Comparison of ENCODE assay signal across 11 cellular contexts in genomic region chr17:82440377-82440981, GRCh38. TPM values are rescaled to one million over a fixed set of nuclear protein-coding genes. Genes with fewer than 3 reads are reported as not detected.
DNase-seq lines count a peak whose midpoint lies in the region; ATAC-seq and TF ChIP-seq lines count a peak whose summit lies in the region.
"Had no signal": no experiment of that assay in that cellular context is flagged by ENCODE, and none has a peak within 500 bp of the region (broad histone marks: within the 10 kb centered on the region; RNA-seq: fewer than 3 reads in every experiment).

No MANE protein-coding gene starts in this region.

- H3F3A ChIP-seq in SK-N-SH (replicated peaks; ENCODE audit: insufficient read depth), result peaks cover 12% of the 10 kb centered on the region

- TF ChIP-seq EP300 in SK-N-SH (IDR thresholded peaks at IDR 0.05; ENCODE audit: borderline replicate concordance in 1 of 2, low read depth in 1 of 2, low read length in 1 of 2), result no peak

- H3K27me3 Mint-ChIP-seq in natural killer cell (ENCODE audit: low read depth in 2 of 2), result no peaks in the 10 kb centered on the region
- H3K27me3 Mint-ChIP-seq in natural killer cell treated with Interleukin-12 subunit alpha and Interleukin-12 subunit beta and Interleukin-15 and Interleukin-18, amount 100 ng/mL, for 72 hours, result no peaks in the 10 kb centered on the region

- no peak for TF ChIP-seq CTCF in natural killer cell (IDR thresholded peaks at IDR 0.05)
- TF ChIP-seq CTCF in lower lobe of right lung (IDR thresholded peaks at IDR 0.05), result no peak
- no peak for TF ChIP-seq CTCF in SK-N-SH (IDR thresholded peaks at IDR 0.05)

- H3K27me3 ChIP-seq in SJCRH30, result no peaks in the 10 kb centered on the region
- H3K27me3 ChIP-seq in lower lobe of right lung (ENCODE audit: low read depth), result no peaks in the 10 kb centered on the region
- no peaks in the 10 kb centered on the region for H3K27me3 ChIP-seq in SK-N-SH (ENCODE audit: insufficient read depth)

- no peak overlapping the region for H3K9ac ChIP-seq in SK-N-SH

- POLR2A ChIA-PET in SK-N-SH (lab: Yijun Ruan, JAX), result no interaction called here

- H3K27ac ChIP-seq in SJCRH30 (no peak overlapping the region), lower lobe of right lung (peak overlapping the region; percentile 54), SK-N-SH (ENCODE audit: low read depth in 2 of 2, low read length in 1 of 2) (no peak overlapping the region)

- H3K4me1 Mint-ChIP-seq in natural killer cell, result peaks cover 2 to 13% of the 10 kb centered on the region in 2 donors
- H3K4me1 Mint-ChIP-seq in natural killer cell treated with Interleukin-12 subunit alpha and Interleukin-12 subunit beta and Interleukin-15 and Interleukin-18, amount 100 ng/mL, for 72 hours (ENCODE audit: low read depth in 2 of 2), result peaks cover 0 to 9% of the 10 kb centered on the region in 2 donors

- no peak overlapping the region for H3K4me2 ChIP-seq in SK-N-SH

- H3K9me3 Mint-ChIP-seq in natural killer cell, result no peaks in the 10 kb centered on the region
- H3K9me3 Mint-ChIP-seq in natural killer cell treated with Interleukin-12 subunit alpha and Interleukin-12 subunit beta and Interleukin-15 and Interleukin-18, amount 100 ng/mL, for 72 hours, result no peaks in the 10 kb centered on the region

- H3K9me3 ChIP-seq in SJCRH30 (replicated peaks) (no peaks in the 10 kb centered on the region), lower lobe of right lung (no peaks in the 10 kb centered on the region), SK-N-SH (no peaks in the 10 kb centered on the region)

- H4K20me1 ChIP-seq in SK-N-SH (ENCODE audit: insufficient read depth), result peaks cover 13% of the 10 kb centered on the region; the same call in 1 of the 2 replicates

- H3K79me2 ChIP-seq in SK-N-SH (ENCODE audit: insufficient read depth), result peaks cover 8% of the 10 kb centered on the region; the same call in 1 of the 2 replicates

- intact Hi-C loops in natural killer cell (cut with micrococcal nuclease), result no loop called here
- intact Hi-C loops in lower lobe of right lung (cut with DNase I), result no loop called here

- H3K27ac Mint-ChIP-seq in natural killer cell, result peak overlapping the region; percentile 33 to 54
- no peak overlapping the region for H3K27ac Mint-ChIP-seq in natural killer cell treated with Interleukin-12 subunit alpha and Interleukin-12 subunit beta and Interleukin-15 and Interleukin-18, amount 100 ng/mL, for 72 hours

- whole genome bisulfite sequencing in SK-N-SH (ENCODE audit: low lambda C conversion rate), result 80% methylated on average over 15 of the region's 24 CpGs

- CTCF ChIA-PET in SK-N-SH (lab: Yijun Ruan, JAX), result interaction anchor here (1.6 kb wide), 1 partner anchor 12 kb away, joined by 3 read pairs; no protein-coding TSS in a partner anchor

- H3K4me3 ChIP-seq in SJCRH30 (peak overlapping the region; percentile 1; the same call in 1 of the 2 replicates), lower lobe of right lung (peak overlapping the region; percentile 21), SK-N-SH (ENCODE audit: low read depth in 2 of 2, low read length in 1 of 2) (no peak overlapping the region)

- H2AFZ ChIP-seq in SK-N-SH (ENCODE audit: low read depth), result no peak overlapping the region

- ATAC-seq in natural killer cell, result no peak
- no peak for ATAC-seq in natural killer cell treated with Interleukin-12 subunit alpha and Interleukin-12 subunit beta and Interleukin-15 and Interleukin-18, amount 100 ng/mL, for 72 hours
- ATAC-seq in lower lobe of right lung, result peak; percentile 16 to 35
- no peak for ATAC-seq in GM21367 (IDR thresholded peaks at IDR 0.05; ENCODE audit: unreplicated experiment)

- H3K4me1 ChIP-seq in SJCRH30 (peaks cover 5% of the 10 kb centered on the region), lower lobe of right lung (peaks cover 15% of the 10 kb centered on the region), SK-N-SH (ENCODE audit: control insufficient read depth in 1 of 2, insufficient read depth in 2 of 2, low read depth in 1 of 2, low read length in 1 of 2) (peaks cover 0 to 9% of the 10 kb centered on the region in 2 experiments; a peak in 1 of 4 replicates)

- no peaks in the 10 kb centered on the region for H3K36me3 Mint-ChIP-seq in natural killer cell
- H3K36me3 Mint-ChIP-seq in natural killer cell treated with Interleukin-12 subunit alpha and Interleukin-12 subunit beta and Interleukin-15 and Interleukin-18, amount 100 ng/mL, for 72 hours, result no peaks in the 10 kb centered on the region

- H3K9me2 ChIP-seq in SK-N-SH, result no peaks in the 10 kb centered on the region

- no peak for TF ChIP-seq RAD21 in SK-N-SH (IDR thresholded peaks at IDR 0.05; ENCODE audit: low read length)

- H3K36me3 ChIP-seq in SJCRH30, result 0 out of 2 replicates have a peak, but pooled peaks cover 3% of the 10 kb centered on the region
- H3K36me3 ChIP-seq in lower lobe of right lung, result peaks cover 51% of the 10 kb centered on the region
- H3K36me3 ChIP-seq in SK-N-SH (replicated peaks in 1 of 2; ENCODE audit: control insufficient read depth in 1 of 2, insufficient read depth in 2 of 2, low read length in 1 of 2), result peaks cover 7 to 49% of the 10 kb centered on the region in 2 experiments

- DNase-seq in natural killer cell (no peak), SJCRH30 (no peak), lower lobe of right lung (peak; percentile 68), SK-N-SH (no peak), DMS53 (lab: John Stamatoyannopoulos, UW) (no peak)
- no peak for DNase-seq in natural killer cell treated with Interleukin-12 subunit alpha and Interleukin-12 subunit beta and Interleukin-15 and Interleukin-18, amount 100 ng/mL, for 72 hours (ENCODE audit: low spot score)
- no peak for DNase-seq in activated effector memory CD4-positive, alpha-beta T cell treated with anti-CD3 and anti-CD28 coated beads, Interleukin-2, amount 50 U/mL, for 16 hours
- DNase-seq: amniotic stem cell; RPMI8226; stimulated activated CD4-positive, alpha-beta T cell treated with anti-CD3 and anti-CD28 coated beads, Interleukin-4, amount 100 ng/mL, for 24 hours had no signal

- no peak overlapping the region for H3K4me3 Mint-ChIP-seq in natural killer cell
- no peak overlapping the region for H3K4me3 Mint-ChIP-seq in natural killer cell treated with Interleukin-12 subunit alpha and Interleukin-12 subunit beta and Interleukin-15 and Interleukin-18, amount 100 ng/mL, for 72 hours

TF ChIP-seq in SK-N-SH, 30 proteins besides CTCF, POLR2A, EP300 and RAD21 (continues in another document):
- TF ChIP-seq IRF3 (IDR thresholded peaks at IDR 0.05; ENCODE audit: low read depth, low read length) (no peak), MEF2A (IDR thresholded peaks at IDR 0.05; ENCODE audit: borderline replicate concordance, low read depth) (no peak)
- TF ChIP-seq, protein P1, sequence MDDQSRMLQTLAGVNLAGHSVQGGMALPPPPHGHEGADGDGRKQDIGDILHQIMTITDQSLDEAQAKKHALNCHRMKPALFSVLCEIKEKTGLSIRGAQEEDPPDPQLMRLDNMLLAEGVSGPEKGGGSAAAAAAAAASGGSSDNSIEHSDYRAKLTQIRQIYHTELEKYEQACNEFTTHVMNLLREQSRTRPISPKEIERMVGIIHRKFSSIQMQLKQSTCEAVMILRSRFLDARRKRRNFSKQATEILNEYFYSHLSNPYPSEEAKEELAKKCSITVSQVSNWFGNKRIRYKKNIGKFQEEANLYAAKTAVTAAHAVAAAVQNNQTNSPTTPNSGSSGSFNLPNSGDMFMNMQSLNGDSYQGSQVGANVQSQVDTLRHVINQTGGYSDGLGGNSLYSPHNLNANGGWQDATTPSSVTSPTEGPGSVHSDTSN (IDR thresholded peaks at IDR 0.05), result no peak

RNA-seq across cellular contexts. Expression of gene CYBC1, which starts 10.1 kb away (rescaled TPM):
- total RNA-seq in natural killer cell (100 to 1,000 TPM; 168 to 219 (median 192) TPM), lower lobe of right lung (132 TPM)
- 100 to 1,000 TPM; 300 to 380 TPM for total RNA-seq in natural killer cell treated with Interleukin-12 subunit alpha and Interleukin-12 subunit beta and Interleukin-15 and Interleukin-18, amount 100 ng/mL, for 72 hours
- 62.8 and 69.7 TPM in 2 replicates for total RNA-seq in SJCRH30 (2014; rRNA removed; shearing (Covaris generic))
- polyA plus RNA-seq in SK-N-SH (2012; rRNA removed), result 160 and 165 TPM in 2 replicates
- polyA plus RNA-seq in SK-N-SH (2012; cell fraction: cytosol; rRNA removed), result 97.3 and 115 TPM in 2 replicates
- polyA plus RNA-seq in SK-N-SH (2012; cell fraction: nucleus; rRNA removed), result 403 and 584 TPM in 2 replicates

RNA-seq across cellular contexts. Expression of gene NARF, which starts 18.1 kb away (rescaled TPM):
- total RNA-seq in natural killer cell, result 100 to 1,000 TPM; 130 to 203 (median 158) TPM
- 100 to 1,000 TPM; 217 to 295 TPM for total RNA-seq in natural killer cell treated with Interleukin-12 subunit alpha and Interleukin-12 subunit beta and Interleukin-15 and Interleukin-18, amount 100 ng/mL, for 72 hours
- total RNA-seq in SJCRH30 (2014; rRNA removed; shearing (Covaris generic)), result 150 and 156 TPM in 2 replicates
- 54.9 TPM for total RNA-seq in lower lobe of right lung
- 128 and 130 TPM in 2 replicates for polyA plus RNA-seq in SK-N-SH (2012; rRNA removed)
- polyA plus RNA-seq in SK-N-SH (2012; cell fraction: cytosol; rRNA removed), result 90.6 and 112 TPM in 2 replicates
- 222 and 289 TPM in 2 replicates for polyA plus RNA-seq in SK-N-SH (2012; cell fraction: nucleus; rRNA removed)

RNA-seq across cellular contexts. Expression of gene OGFOD3, which starts 22.1 kb away (rescaled TPM):
- total RNA-seq in natural killer cell, result 10 to 100 TPM; 21.6 to 28.6 (median 23.3) TPM
- 10 to 100 TPM; 29.7 to 30.1 TPM for total RNA-seq in natural killer cell treated with Interleukin-12 subunit alpha and Interleukin-12 subunit beta and Interleukin-15 and Interleukin-18, amount 100 ng/mL, for 72 hours
- total RNA-seq in SJCRH30 (2014; rRNA removed; shearing (Covaris generic)), result 142 and 144 TPM in 2 replicates
- total RNA-seq in lower lobe of right lung, result 27.1 TPM
- 57.1 and 68.2 TPM in 2 replicates for polyA plus RNA-seq in SK-N-SH (2012; rRNA removed)
- polyA plus RNA-seq in SK-N-SH (2012; cell fraction: cytosol; rRNA removed), result 38.7 and 54.7 TPM in 2 replicates
- polyA plus RNA-seq in SK-N-SH (2012; cell fraction: nucleus; rRNA removed), result 67.2 and 94.3 TPM in 2 replicates

RNA-seq across cellular contexts. Expression of gene HEXD, which starts 22.3 kb away (rescaled TPM):
- total RNA-seq in natural killer cell (10 to 100 TPM; 35.7 to 57.4 (median 51.5) TPM), lower lobe of right lung (60.2 TPM)
- total RNA-seq in natural killer cell treated with Interleukin-12 subunit alpha and Interleukin-12 subunit beta and Interleukin-15 and Interleukin-18, amount 100 ng/mL, for 72 hours, result 10 to 100 TPM; 19.5 to 40.1 TPM
- total RNA-seq in SJCRH30 (2014; rRNA removed; shearing (Covaris generic)), result 8.9 and 14.2 TPM in 2 replicates
- polyA plus RNA-seq in SK-N-SH (2012; rRNA removed), result 38.8 and 43.1 TPM in 2 replicates
- 10.8 and 18.1 TPM in 2 replicates for polyA plus RNA-seq in SK-N-SH (2012; cell fraction: cytosol; rRNA removed)
- polyA plus RNA-seq in SK-N-SH (2012; cell fraction: nucleus; rRNA removed), result 328 and 454 TPM in 2 replicates

Comparison
In these comparisons a context has a peak if more than half of its experiments do, and no peak if none do; other contexts are left out.
1. H3K27ac Mint-ChIP-seq: peak in natural killer cell (2 of 2); none in natural killer cell treated with Interleukin-12 subunit alpha and Interleukin-12 subunit beta and Interleukin-15 and Interleukin-18, amount 100 ng/mL, for 72 hours (0 of 2).
2. ATAC-seq: peak in lower lobe of right lung (2 of 2); none in natural killer cell (0 of 3), natural killer cell treated with Interleukin-12 subunit alpha and Interleukin-12 subunit beta and Interleukin-15 and Interleukin-18, amount 100 ng/mL, for 72 hours (0 of 2) and GM21367 (single experiment).
3. H3K4me3 ChIP-seq: peak in SJCRH30 (single experiment) and lower lobe of right lung (single experiment); none in SK-N-SH (0 of 2).